Comparison of ENCODE assay signal across 1 cellular context in genomic region chr9:120853198-120853597, GRCh38.
TF ChIP-seq lines count a peak whose summit lies in the region.

No MANE protein-coding gene starts in this region.

TF ChIP-seq in GM23338, 12 proteins besides CTCF, POLR2A, EP300 and RAD21:
- TF ChIP-seq ZNF114 (CRISPR knock-in tag; IDR thresholded peaks at IDR 0.05) (no peak), CREB1 (CRISPR knock-in tag; IDR thresholded peaks at IDR 0.05; ENCODE audit: low read depth) (no peak), POLR2AphosphoS5 (IDR thresholded peaks at IDR 0.05; ENCODE audit: low read depth) (no peak), EZH2phosphoT487 (IDR thresholded peaks at IDR 0.05; ENCODE audit: unreplicated experiment) (no peak), ETS1 (IDR thresholded peaks at IDR 0.05) (no peak), ZNF331 (CRISPR knock-in tag; IDR thresholded peaks at IDR 0.05; ENCODE audit: low read depth) (no peak), EZH2 (IDR thresholded peaks at IDR 0.05; ENCODE audit: low read depth, unreplicated experiment) (no peak), STAT1 (IDR thresholded peaks at IDR 0.05; ENCODE audit: unreplicated experiment) (no peak), ZNF462 (CRISPR knock-in tag; IDR thresholded peaks at IDR 0.05) (no peak), JUNB (IDR thresholded peaks at IDR 0.05; ENCODE audit: unreplicated experiment) (no peak), NANOG (IDR thresholded peaks at IDR 0.05; ENCODE audit: borderline replicate concordance) (no peak), REST (IDR thresholded peaks at IDR 0.05; ENCODE audit: unreplicated experiment) (no peak)
